Comparison of ENCODE assay signal across 8 cellular contexts in the genomic region with DNA sequence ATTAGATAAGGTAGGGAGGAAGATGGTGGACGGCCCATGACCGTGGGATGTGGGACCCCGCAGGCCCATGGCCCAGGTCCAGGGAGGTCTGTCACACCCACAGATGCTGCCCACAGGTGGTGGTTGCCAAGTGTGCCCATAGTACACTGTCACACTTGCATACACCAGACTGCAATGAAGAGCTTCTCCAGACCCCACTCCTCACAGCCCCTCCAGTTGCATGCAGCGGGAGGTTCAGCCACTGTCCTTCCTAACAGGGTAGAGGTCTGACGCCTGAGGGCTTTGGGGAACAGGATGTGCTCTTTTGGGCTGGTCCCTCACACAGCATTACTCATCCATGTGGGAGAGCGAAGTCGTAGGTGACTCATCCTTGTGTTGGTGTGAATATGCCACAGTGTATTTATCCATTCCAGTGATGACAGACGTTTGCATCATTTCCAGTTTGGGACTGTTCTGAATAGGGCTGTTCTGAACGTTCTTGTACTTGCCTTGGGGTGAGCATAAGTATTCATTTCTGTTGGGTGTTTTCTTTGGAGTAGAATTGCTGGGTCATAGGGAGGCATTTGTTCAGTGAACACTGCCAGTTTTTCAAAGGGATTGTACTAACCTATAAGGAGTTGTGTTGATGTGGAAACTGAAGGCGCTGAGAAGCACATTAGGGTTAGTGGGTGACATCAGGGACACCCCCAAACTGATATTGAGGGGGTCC. TPM values are rescaled to one million over a fixed set of nuclear protein-coding genes. Genes with fewer than 3 reads are reported as not detected.
DNase-seq lines count a peak whose midpoint lies in the region; ATAC-seq and TF ChIP-seq lines count a peak whose summit lies in the region.

No MANE protein-coding gene starts in this region.

- intact Hi-C loops in left lung (cut with DNase I) (no loop called here), OCI-LY7 (cut with micrococcal nuclease; ENCODE audit: unreplicated experiment) (no loop called here)

- no peak overlapping the region for H3K4me2 ChIP-seq in OCI-LY7 (ENCODE audit: low read length)
- H3K4me2 ChIP-seq in MM.1S (ENCODE audit: low read depth, low read length) = no peak overlapping the region

- BruUV-seq in OCI-LY7 (replicated peaks; lab: Mats Ljungman, UMichigan) = no TSS peak

- H3K36me3 ChIP-seq in HEK293 (ENCODE audit: control insufficient read depth in 2 of 2, insufficient read depth in 1 of 2, low read length in 2 of 2) = no peaks in the 10 kb centered on the region
- no peaks in the 10 kb centered on the region for H3K36me3 ChIP-seq in left lung
- H3K36me3 ChIP-seq in OCI-LY7 (ENCODE audit: insufficient read depth, low read length) = no peaks in the 10 kb centered on the region
- H3K36me3 ChIP-seq in MM.1S (replicated peaks; ENCODE audit: insufficient read depth, low read length) = no peaks in the 10 kb centered on the region

- H3K9me2 ChIP-seq in OCI-LY7 (ENCODE audit: insufficient read depth, low read length) = no peaks in the 10 kb centered on the region
- no peaks in the 10 kb centered on the region for H3K9me2 ChIP-seq in MM.1S (replicated peaks; ENCODE audit: insufficient read depth, low read length)

- no peak overlapping the region for H2AFZ ChIP-seq in OCI-LY7 (ENCODE audit: low read length)
- H2AFZ ChIP-seq in MM.1S (ENCODE audit: low read length) = no peak overlapping the region

- no peak overlapping the region for H3K9ac ChIP-seq in MM.1S (ENCODE audit: low read length)

- H3K4me1 ChIP-seq in HEK293 (ENCODE audit: control insufficient read depth, insufficient read depth, low read length) (peaks cover 9% of the 10 kb centered on the region), left lung (peaks cover 0 to 24% of the 10 kb centered on the region in 2 donors), OCI-LY7 (ENCODE audit: insufficient read depth, low read length, poor library complexity, severe bottlenecking) (no peaks in the 10 kb centered on the region), MM.1S (ENCODE audit: low read length) (no peaks in the 10 kb centered on the region)

- H3K4me3 ChIP-seq in HEK293 (ENCODE audit: low read depth, low read length) (no peak overlapping the region), left lung (no peak overlapping the region), OCI-LY7 (ENCODE audit: low read depth, low read length, poor library complexity, severe bottlenecking) (no peak overlapping the region), MM.1S (ENCODE audit: low read length) (no peak overlapping the region)

- peaks cover 0 to 22% of the 10 kb centered on the region in 2 donors for H3K27me3 ChIP-seq in left lung
- no peaks in the 10 kb centered on the region for H3K27me3 ChIP-seq in MM.1S (replicated peaks; ENCODE audit: insufficient read depth, low read length)

- peak overlapping the region; percentile 27; the same call in 1 of the 2 replicates for H3K27ac ChIP-seq in HEK293 (ENCODE audit: extremely low read depth, low read depth, low read length)
- H3K27ac ChIP-seq in left lung = peak overlapping the region in 1 of 2 donors; percentile 39
- H3K27ac ChIP-seq in OCI-LY7 (ENCODE audit: low read depth, low read length, poor library complexity, severe bottlenecking) = no peak overlapping the region
- H3K27ac ChIP-seq in MM.1S (ENCODE audit: low read length) = no peak overlapping the region

- POLR2A ChIA-PET in HEK293 (lab: Yijun Ruan, JAX) = interaction anchor here (0.9 to 4.1 kb wide), 2 partner anchors 10 to 11 kb away, joined by 3 to 17 read pairs; a partner anchor contains a TSS
- POLR2A ChIA-PET in OCI-LY7 (lab: Charles Lee) = no interaction called here

- H3K79me2 ChIP-seq in OCI-LY7 (ENCODE audit: insufficient read depth, low read depth, low read length) (no peaks in the 10 kb centered on the region), MM.1S (ENCODE audit: low read length) (no peaks in the 10 kb centered on the region)

- DNase-seq in AML-193 (lab: John Stamatoyannopoulos, UW) (peak; percentile 58 to 69), SIG-M5 treated with dmso at 0.1 percent for 504 hours (lab: John Stamatoyannopoulos, UW; ENCODE audit: unreplicated experiment) (peak; percentile 98), astrocyte of the hippocampus (ENCODE audit: low read depth, low spot score) (peak; percentile 96), left lung (peak in 1 of 2 donors; percentile 65), OCI-LY7 (ENCODE audit: low spot score) (no peak), MM.1S (no peak)
- DNase-seq in stimulated activated CD8-positive, alpha-beta memory T cell treated with anti-CD3 and anti-CD28 coated beads, Interleukin-4, amount 100 ng/mL, for 24 hours (ENCODE audit: low read depth) = peak; percentile 30

- no peak for TF ChIP-seq CTCF in HEK293 (tag by site-specific recombination; IDR thresholded peaks at IDR 0.05)
- TF ChIP-seq CTCF in left lung (IDR thresholded peaks at IDR 0.05) = no peak
- TF ChIP-seq CTCF in OCI-LY7 (conservative IDR thresholded peaks at IDR 0.05; ENCODE audit: low read length) = no peak
- TF ChIP-seq CTCF in MM.1S (IDR thresholded peaks at IDR 0.05; ENCODE audit: low read length) = no peak

- CTCF ChIA-PET in HEK293 (lab: Yijun Ruan, JAX) (interaction anchor here (3.5 kb wide), 1 partner anchor 9 kb away, joined by 20 read pairs; a partner anchor contains a TSS), OCI-LY7 (lab: Charles Lee; ENCODE audit: unreplicated experiment) (no interaction called here)

- H3K9me3 ChIP-seq in HEK293 (ENCODE audit: control insufficient read depth, insufficient read depth, low read depth, low read length) (no peaks in the 10 kb centered on the region), left lung (no peaks in the 10 kb centered on the region), OCI-LY7 (ENCODE audit: low read length) (no peaks in the 10 kb centered on the region), MM.1S (replicated peaks; ENCODE audit: insufficient read depth, low read length) (no peaks in the 10 kb centered on the region)

- no peaks in the 10 kb centered on the region for H3F3A ChIP-seq in MM.1S (ENCODE audit: insufficient read depth, low read length)

- ATAC-seq in left lung = peak; percentile 67

- H4K20me1 ChIP-seq in OCI-LY7 (ENCODE audit: insufficient read depth, low read length) = no peaks in the 10 kb centered on the region
- no peaks in the 10 kb centered on the region for H4K20me1 ChIP-seq in MM.1S (ENCODE audit: insufficient read depth, low read length)

TF ChIP-seq in HEK293, 187 proteins besides CTCF, POLR2A, EP300 and RAD21 (continues in another document):
- TF ChIP-seq, protein P1, sequence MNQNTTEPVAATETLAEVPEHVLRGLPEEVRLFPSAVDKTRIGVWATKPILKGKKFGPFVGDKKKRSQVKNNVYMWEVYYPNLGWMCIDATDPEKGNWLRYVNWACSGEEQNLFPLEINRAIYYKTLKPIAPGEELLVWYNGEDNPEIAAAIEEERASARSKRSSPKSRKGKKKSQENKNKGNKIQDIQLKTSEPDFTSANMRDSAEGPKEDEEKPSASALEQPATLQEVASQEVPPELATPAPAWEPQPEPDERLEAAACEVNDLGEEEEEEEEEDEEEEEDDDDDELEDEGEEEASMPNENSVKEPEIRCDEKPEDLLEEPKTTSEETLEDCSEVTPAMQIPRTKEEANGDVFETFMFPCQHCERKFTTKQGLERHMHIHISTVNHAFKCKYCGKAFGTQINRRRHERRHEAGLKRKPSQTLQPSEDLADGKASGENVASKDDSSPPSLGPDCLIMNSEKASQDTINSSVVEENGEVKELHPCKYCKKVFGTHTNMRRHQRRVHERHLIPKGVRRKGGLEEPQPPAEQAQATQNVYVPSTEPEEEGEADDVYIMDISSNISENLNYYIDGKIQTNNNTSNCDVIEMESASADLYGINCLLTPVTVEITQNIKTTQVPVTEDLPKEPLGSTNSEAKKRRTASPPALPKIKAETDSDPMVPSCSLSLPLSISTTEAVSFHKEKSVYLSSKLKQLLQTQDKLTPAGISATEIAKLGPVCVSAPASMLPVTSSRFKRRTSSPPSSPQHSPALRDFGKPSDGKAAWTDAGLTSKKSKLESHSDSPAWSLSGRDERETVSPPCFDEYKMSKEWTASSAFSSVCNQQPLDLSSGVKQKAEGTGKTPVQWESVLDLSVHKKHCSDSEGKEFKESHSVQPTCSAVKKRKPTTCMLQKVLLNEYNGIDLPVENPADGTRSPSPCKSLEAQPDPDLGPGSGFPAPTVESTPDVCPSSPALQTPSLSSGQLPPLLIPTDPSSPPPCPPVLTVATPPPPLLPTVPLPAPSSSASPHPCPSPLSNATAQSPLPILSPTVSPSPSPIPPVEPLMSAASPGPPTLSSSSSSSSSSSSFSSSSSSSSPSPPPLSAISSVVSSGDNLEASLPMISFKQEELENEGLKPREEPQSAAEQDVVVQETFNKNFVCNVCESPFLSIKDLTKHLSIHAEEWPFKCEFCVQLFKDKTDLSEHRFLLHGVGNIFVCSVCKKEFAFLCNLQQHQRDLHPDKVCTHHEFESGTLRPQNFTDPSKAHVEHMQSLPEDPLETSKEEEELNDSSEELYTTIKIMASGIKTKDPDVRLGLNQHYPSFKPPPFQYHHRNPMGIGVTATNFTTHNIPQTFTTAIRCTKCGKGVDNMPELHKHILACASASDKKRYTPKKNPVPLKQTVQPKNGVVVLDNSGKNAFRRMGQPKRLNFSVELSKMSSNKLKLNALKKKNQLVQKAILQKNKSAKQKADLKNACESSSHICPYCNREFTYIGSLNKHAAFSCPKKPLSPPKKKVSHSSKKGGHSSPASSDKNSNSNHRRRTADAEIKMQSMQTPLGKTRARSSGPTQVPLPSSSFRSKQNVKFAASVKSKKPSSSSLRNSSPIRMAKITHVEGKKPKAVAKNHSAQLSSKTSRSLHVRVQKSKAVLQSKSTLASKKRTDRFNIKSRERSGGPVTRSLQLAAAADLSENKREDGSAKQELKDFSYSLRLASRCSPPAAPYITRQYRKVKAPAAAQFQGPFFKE (tag by site-specific recombination; IDR thresholded peaks at IDR 0.05; ENCODE audit: borderline replicate concordance) = no peak
- TF ChIP-seq HOXD13 (CRISPR knock-in tag; IDR thresholded peaks at IDR 0.05; ENCODE audit: borderline replicate concordance) = 0 out of 2 replicates have a peak, but pooled peaks have one; percentile 51
- no peak for TF ChIP-seq ZNF610 (tag by site-specific recombination; IDR thresholded peaks at IDR 0.05; ENCODE audit: borderline replicate concordance)
- TF ChIP-seq ZNF184 (tag by site-specific recombination; IDR thresholded peaks at IDR 0.05) = 0 out of 2 replicates have a peak, but pooled peaks have one; percentile 79
- peak; percentile 100 for TF ChIP-seq ZNF600 (tag by site-specific recombination; IDR thresholded peaks at IDR 0.05)
- no peak for TF ChIP-seq ZNF221 (tag by site-specific recombination; IDR thresholded peaks at IDR 0.05; ENCODE audit: borderline replicate concordance)
- TF ChIP-seq KLF8 (tag by site-specific recombination; IDR thresholded peaks at IDR 0.05) = peak; percentile 92

RNA-seq across cellular contexts. Expression of a gene that starts 10.1 kb away (rescaled TPM):
- total RNA-seq in left lung (10 to 100 TPM; 78.2 to 81.3 TPM), OCI-LY7 (2022) (6.4 and 7.0 TPM in 2 replicates)
- 4.5 and 4.9 TPM in 2 replicates for total RNA-seq in OCI-LY7 (2014; rRNA removed; shearing (Covaris generic))

RNA-seq across cellular contexts. Expression of a gene that starts 42.3 kb away (rescaled TPM):
- 10 to 100 TPM; 72.7 to 76.3 TPM for total RNA-seq in left lung
- not detected in 2 replicates for total RNA-seq in OCI-LY7 (2014; rRNA removed; shearing (Covaris generic))
- 2.3 and 4.2 TPM in 2 replicates for total RNA-seq in OCI-LY7 (2022)

Comparison
In these comparisons a context has a peak if more than half of its experiments do, and no peak if none do; other contexts are left out.
1. DNase-seq: peak in AML-193 (2 of 2), SIG-M5 treated with dmso at 0.1 percent for 504 hours (single experiment), astrocyte of the hippocampus (single experiment) and stimulated activated CD8-positive, alpha-beta memory T cell treated with anti-CD3 and anti-CD28 coated beads, Interleukin-4, amount 100 ng/mL, for 24 hours (single experiment); none in OCI-LY7 (single experiment) and MM.1S (single experiment).
2. RNA of a gene that starts 10.1 kb away (total RNA-seq): 78.2 to 81.3 TPM in left lung; 4.5 to 7.0 TPM in OCI-LY7; every median in the first group is over 4 times any median in the second.
3. RNA of a gene that starts 42.3 kb away (total RNA-seq): 72.7 to 76.3 TPM in left lung; 2.3 to 4.2 TPM in OCI-LY7; every median in the first group is over 10 times any median in the second.